Comparison of ENCODE assay signal across 18 cellular contexts in genomic region chr16:87931504-87931903, GRCh38. TPM values are rescaled to one million over a fixed set of nuclear protein-coding genes. Genes with fewer than 3 reads are reported as not detected.
DNase-seq lines count a peak whose midpoint lies in the region; FAIRE-seq and TF ChIP-seq lines count a peak whose summit lies in the region.
"Had no signal": no experiment of that assay in that cellular context is flagged by ENCODE, and none has a peak within 500 bp of the region (broad histone marks: within the 10 kb centered on the region; RNA-seq: fewer than 3 reads in every experiment).

No MANE protein-coding gene starts in this region.

- no peak overlapping the region for H3K4me3 Mint-ChIP-seq in activated T-helper 1 cell treated with anti-CD3 and anti-CD28 coated beads, Interleukin-12 subunit alpha, Interleukin-12 subunit beta, Interleukin-2, Interleukin-4 antibody, amounts not matched to agents 30 ng/mL and 10 ng/mL and 1 ng/mL, durations not matched to agents 14 hours and 24 hours and 36 hours
- H3K4me3 Mint-ChIP-seq in neural crest cell, result no peak overlapping the region
- H3K4me3 Mint-ChIP-seq: activated B cell treated with CpG ODN at 0.5 μM for 24 hours had no signal

- no peaks in the 10 kb centered on the region for H3K36me3 ChIP-seq in effector memory CD4-positive, alpha-beta T cell (ENCODE audit: control insufficient read depth, insufficient read depth, low read length)
- H3K36me3 ChIP-seq: thoracic aorta had no signal

- no peak for FAIRE-seq in RCC 7860 (lab: Jason Lieb, UNC)

- H3K4me1 Mint-ChIP-seq in activated T-helper 1 cell treated with anti-CD3 and anti-CD28 coated beads, Interleukin-12 subunit alpha, Interleukin-12 subunit beta, Interleukin-2, Interleukin-4 antibody, amounts not matched to agents 30 ng/mL and 10 ng/mL and 1 ng/mL, durations not matched to agents 14 hours and 24 hours and 36 hours (ENCODE audit: low read depth), result peaks cover 2% of the 10 kb centered on the region
- H3K4me1 Mint-ChIP-seq in neural crest cell, result no peaks in the 10 kb centered on the region

- intact Hi-C loops in activated T-helper 1 cell treated with anti-CD3 and anti-CD28 coated beads, Interleukin-12 subunit alpha, Interleukin-12 subunit beta, Interleukin-2, Interleukin-4 antibody, amounts not matched to agents 30 ng/mL and 10 ng/mL and 1 ng/mL, durations not matched to agents 14 hours and 24 hours and 36 hours (cut with micrococcal nuclease), result no loop called here

- peaks cover 6% of the 10 kb centered on the region for H3K27me3 Mint-ChIP-seq in activated T-helper 1 cell treated with anti-CD3 and anti-CD28 coated beads, Interleukin-12 subunit alpha, Interleukin-12 subunit beta, Interleukin-2, Interleukin-4 antibody, amounts not matched to agents 30 ng/mL and 10 ng/mL and 1 ng/mL, durations not matched to agents 14 hours and 24 hours and 36 hours (ENCODE audit: insufficient read depth)
- peaks cover 1% of the 10 kb centered on the region for H3K27me3 Mint-ChIP-seq in neural crest cell (ENCODE audit: low read depth)

- no peaks in the 10 kb centered on the region for H3K9me3 ChIP-seq in effector memory CD4-positive, alpha-beta T cell (ENCODE audit: control insufficient read depth, low read length)
- H3K9me3 ChIP-seq: thoracic aorta had no signal

- H3K27ac ChIP-seq in effector memory CD4-positive, alpha-beta T cell (ENCODE audit: insufficient read depth, low read length, poor library complexity, severe bottlenecking), result no peak overlapping the region
- H3K27ac ChIP-seq: parathyroid adenoma, PC-9, thoracic aorta had no signal

- no peaks in the 10 kb centered on the region for H3K4me1 ChIP-seq in effector memory CD4-positive, alpha-beta T cell (ENCODE audit: control insufficient read depth, insufficient read depth, low read length, poor library complexity, severe bottlenecking)
- H3K4me1 ChIP-seq: parathyroid adenoma had no signal

- no peak for TF ChIP-seq CTCF in neural crest cell (conservative IDR thresholded peaks at IDR 0.05)

- H3K36me3 Mint-ChIP-seq in activated T-helper 1 cell treated with anti-CD3 and anti-CD28 coated beads, Interleukin-12 subunit alpha, Interleukin-12 subunit beta, Interleukin-2, Interleukin-4 antibody, amounts not matched to agents 30 ng/mL and 10 ng/mL and 1 ng/mL, durations not matched to agents 14 hours and 24 hours and 36 hours (ENCODE audit: low read depth), result no peaks in the 10 kb centered on the region
- no peaks in the 10 kb centered on the region for H3K36me3 Mint-ChIP-seq in neural crest cell (ENCODE audit: low read depth)

- DNase-seq in NOMO-1 treated with DMSO at 0.1 percent for 48 hours (lab: John Stamatoyannopoulos, UW; ENCODE audit: unreplicated experiment) (peak; percentile 24), NOMO-1 treated with dmso at 0.1 percent for 144 hours (lab: John Stamatoyannopoulos, UW; ENCODE audit: unreplicated experiment) (no peak), NCI-H69 (lab: John Stamatoyannopoulos, UW) (peak; percentile 56), neural crest cell (ENCODE audit: low read depth, low spot score) (no peak), HUDEP-2 (lab: John Stamatoyannopoulos, UW; ENCODE audit: unreplicated experiment in 76 of 76) (no peak), RCC 7860 (ENCODE audit: low spot score) (no peak)
- DNase-seq in activated T-helper 1 cell treated with anti-CD3 and anti-CD28 coated beads, Interleukin-12 subunit alpha, Interleukin-12 subunit beta, Interleukin-2, Interleukin-4 antibody, amounts not matched to agents 30 ng/mL and 10 ng/mL and 1 ng/mL, durations not matched to agents 14 hours and 24 hours and 36 hours (ENCODE audit: low spot score), result no peak
- no peak for DNase-seq in effector memory CD4-positive, alpha-beta T cell
- DNase-seq: activated B cell treated with CpG ODN at 0.5 μM for 24 hours, amniotic stem cell, DMS79, hypothalamus, NCI-H1694, PC-9 had no signal

- H3K9me3 Mint-ChIP-seq in activated T-helper 1 cell treated with anti-CD3 and anti-CD28 coated beads, Interleukin-12 subunit alpha, Interleukin-12 subunit beta, Interleukin-2, Interleukin-4 antibody, amounts not matched to agents 30 ng/mL and 10 ng/mL and 1 ng/mL, durations not matched to agents 14 hours and 24 hours and 36 hours, result no peaks in the 10 kb centered on the region
- H3K9me3 Mint-ChIP-seq in neural crest cell, result no peaks in the 10 kb centered on the region
- H3K9me3 Mint-ChIP-seq: activated B cell treated with CpG ODN at 0.5 μM for 24 hours had no signal

- no peak overlapping the region for H3K4me3 ChIP-seq in effector memory CD4-positive, alpha-beta T cell (ENCODE audit: insufficient read depth, low read depth, low read length, poor library complexity, severe bottlenecking)
- H3K4me3 ChIP-seq: lung, PC-9, thoracic aorta had no signal

- H3K27me3 ChIP-seq in effector memory CD4-positive, alpha-beta T cell (replicated peaks; ENCODE audit: control insufficient read depth, insufficient read depth, low read length, poor library complexity, severe bottlenecking), result no peaks in the 10 kb centered on the region

- peak overlapping the region; percentile 7 for H3K27ac Mint-ChIP-seq in activated T-helper 1 cell treated with anti-CD3 and anti-CD28 coated beads, Interleukin-12 subunit alpha, Interleukin-12 subunit beta, Interleukin-2, Interleukin-4 antibody, amounts not matched to agents 30 ng/mL and 10 ng/mL and 1 ng/mL, durations not matched to agents 14 hours and 24 hours and 36 hours
- peak overlapping the region; percentile 35 for H3K27ac Mint-ChIP-seq in neural crest cell (ENCODE audit: unreplicated experiment)
- H3K27ac Mint-ChIP-seq: activated B cell treated with CpG ODN at 0.5 μM for 24 hours had no signal

RNA-seq across cellular contexts. Expression of gene CA5A, which starts 4.8 kb away (rescaled TPM):
- total RNA-seq in activated T-helper 1 cell treated with anti-CD3 and anti-CD28 coated beads, Interleukin-12 subunit alpha, Interleukin-12 subunit beta, Interleukin-2, Interleukin-4 antibody, amounts not matched to agents 30 ng/mL and 10 ng/mL and 1 ng/mL, durations not matched to agents 14 hours and 24 hours and 36 hours, result 0.13 TPM in 1 of 2 replicates, not detected in the other
- not detected in 2 replicates for total RNA-seq in neural crest cell
- total RNA-seq: A673, activated B cell treated with CpG ODN at 0.5 μM for 24 hours, thoracic aorta had no signal

RNA-seq across cellular contexts. Expression of gene BANP, which starts 19.7 kb away (rescaled TPM):
- 35.4 and 35.5 TPM in 2 replicates for total RNA-seq in activated T-helper 1 cell treated with anti-CD3 and anti-CD28 coated beads, Interleukin-12 subunit alpha, Interleukin-12 subunit beta, Interleukin-2, Interleukin-4 antibody, amounts not matched to agents 30 ng/mL and 10 ng/mL and 1 ng/mL, durations not matched to agents 14 hours and 24 hours and 36 hours
- 34.0 and 39.1 TPM in 2 replicates for total RNA-seq in neural crest cell

Comparison
In these comparisons a context has a peak if more than half of its experiments do, and no peak if none do; other contexts are left out.
1. DNase-seq: peak in NOMO-1 treated with DMSO at 0.1 percent for 48 hours (single experiment) and NCI-H69 (single experiment); none in NOMO-1 treated with dmso at 0.1 percent for 144 hours (single experiment), activated T-helper 1 cell treated with anti-CD3 and anti-CD28 coated beads, Interleukin-12 subunit alpha, Interleukin-12 subunit beta, Interleukin-2, Interleukin-4 antibody, amounts not matched to agents 30 ng/mL and 10 ng/mL and 1 ng/mL, durations not matched to agents 14 hours and 24 hours and 36 hours (single experiment), neural crest cell (single experiment), HUDEP-2 (0 of 76), RCC 7860 (single experiment) and effector memory CD4-positive, alpha-beta T cell (0 of 3).